ENCODE assay signal across 13 cellular contexts in the genomic region with DNA sequence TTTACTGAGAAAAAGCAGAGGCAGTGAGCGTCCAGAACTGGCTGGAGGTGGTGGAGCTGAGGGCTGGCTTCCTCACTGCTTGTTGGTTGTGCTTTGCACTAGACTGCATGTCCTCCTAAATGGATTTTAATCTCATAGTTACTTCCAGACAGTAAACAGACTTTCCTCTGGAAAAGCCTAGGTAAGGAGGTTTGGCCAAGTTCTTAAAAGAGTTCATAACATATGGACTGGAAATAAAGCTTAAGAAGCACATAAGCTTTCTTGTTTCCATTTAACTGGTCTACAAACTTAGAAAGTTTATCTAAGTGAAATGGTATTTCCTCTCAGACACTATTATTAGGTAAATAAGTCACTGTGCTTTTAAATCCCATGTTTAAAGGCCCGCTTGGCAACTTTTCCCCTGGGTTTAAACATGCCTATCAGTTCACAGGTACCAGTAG. TPM values are rescaled to one million over a fixed set of nuclear protein-coding genes. Genes with fewer than 3 reads are reported as not detected.
DNase-seq lines count a peak whose midpoint lies in the region; ATAC-seq and TF ChIP-seq lines count a peak whose summit lies in the region.
"Had no signal": no experiment of that assay in that cellular context is flagged by ENCODE, and none has a peak within 500 bp of the region (broad histone marks: within the 10 kb centered on the region; RNA-seq: fewer than 3 reads in every experiment).

No MANE protein-coding gene starts in this region.

- ATAC-seq in psoas muscle (peak in 3 of 4 donors; percentile 41 to 67 (median 65)), HG03520 (IDR thresholded peaks at IDR 0.05; ENCODE audit: unreplicated experiment) (no peak), natural killer cell (no peak), HG03159 (IDR thresholded peaks at IDR 0.05; ENCODE audit: unreplicated experiment) (no peak)

- H3K4me3 ChIP-seq in ascending aorta: peak overlapping the region; percentile 13 to 51
- no peak overlapping the region for H3K4me3 ChIP-seq in cardiac muscle cell
- peak overlapping the region; percentile 39 for H3K4me3 ChIP-seq in psoas muscle
- H3K4me3 ChIP-seq: SJCRH30 had no signal

- DNase-seq in EH (ENCODE audit: low read depth) (peak; percentile 66), ascending aorta (ENCODE audit: low spot score in 2 of 2) (peak in 1 of 2 donors; percentile 76), cardiac muscle cell (ENCODE audit: low read depth in 1 of 2, low spot score in 1 of 2) (no peak), psoas muscle (no peak), natural killer cell (no peak)
- DNase-seq in stimulated activated CD4-positive, alpha-beta T cell treated with anti-CD3 and anti-CD28 coated beads, Interleukin-2, amount 100 ng/mL, for 48 hours: no peak
- DNase-seq: activated CD4-positive, alpha-beta T cell treated with anti-CD3 and anti-CD28 coated beads, Interleukin-2, amount 10 ng/mL, durations not matched to agents 24 days and 14 days; endodermal cell; GOT3; NCI-H524; SJCRH30 had no signal

- H3K9me3 Mint-ChIP-seq in natural killer cell: no peaks in the 10 kb centered on the region
- H3K9me3 Mint-ChIP-seq: activated CD4-positive, alpha-beta T cell treated with anti-CD3 and anti-CD28 coated beads, Interleukin-2, amount 10 ng/mL, durations not matched to agents 24 days and 14 days; endodermal cell had no signal

- H3K36me3 Mint-ChIP-seq in natural killer cell: no peaks in the 10 kb centered on the region

- intact Hi-C loops in ascending aorta (cut with DNase I) (loop anchor here (2.0 kb wide), 1 partner anchor 20 kb away; no protein-coding TSS in a partner anchor), psoas muscle (cut with DNase I) (no loop called here), natural killer cell (cut with micrococcal nuclease) (no loop called here)

- no peaks in the 10 kb centered on the region for H3K27me3 Mint-ChIP-seq in natural killer cell (ENCODE audit: low read depth in 2 of 2)
- H3K27me3 Mint-ChIP-seq: activated CD4-positive, alpha-beta T cell treated with anti-CD3 and anti-CD28 coated beads, Interleukin-2, amount 10 ng/mL, durations not matched to agents 24 days and 14 days had no signal

- WGBS in psoas muscle, 3 donors: 37 to 56% (median 43%) methylated on average over 2 of the region's 2 CpGs

- peaks cover 0 to 37% of the 10 kb centered on the region in 2 donors for H3K4me1 ChIP-seq in ascending aorta
- H3K4me1 ChIP-seq in cardiac muscle cell (ENCODE audit: low read depth): peaks cover 8% of the 10 kb centered on the region
- H3K4me1 ChIP-seq in psoas muscle: peaks cover 20% of the 10 kb centered on the region
- H3K4me1 ChIP-seq: SJCRH30 had no signal

- H3K36me3 ChIP-seq in ascending aorta (no peaks in the 10 kb centered on the region), cardiac muscle cell (no peaks in the 10 kb centered on the region), psoas muscle (ENCODE audit: insufficient read depth in 1 of 2, low read depth in 1 of 2) (no peaks in the 10 kb centered on the region)
- H3K36me3 ChIP-seq: SJCRH30 had no signal

- no peak for TF ChIP-seq CTCF in ascending aorta (IDR thresholded peaks at IDR 0.05)
- TF ChIP-seq CTCF in cardiac muscle cell (IDR thresholded peaks at IDR 0.05; ENCODE audit: low read depth, low read length): no peak
- no peak for TF ChIP-seq CTCF in psoas muscle (IDR thresholded peaks at IDR 0.05)
- no peak for TF ChIP-seq CTCF in natural killer cell (IDR thresholded peaks at IDR 0.05)

- peak overlapping the region; percentile 90 to 92 for H3K27ac ChIP-seq in ascending aorta
- H3K27ac ChIP-seq in cardiac muscle cell: peak overlapping the region; percentile 4
- H3K27ac ChIP-seq in psoas muscle: peak overlapping the region; percentile 75
- H3K27ac ChIP-seq: SJCRH30 had no signal

- no peaks in the 10 kb centered on the region for H3K4me1 Mint-ChIP-seq in natural killer cell

- H3K4me3 Mint-ChIP-seq in natural killer cell: no peak overlapping the region
- H3K4me3 Mint-ChIP-seq: activated CD4-positive, alpha-beta T cell treated with anti-CD3 and anti-CD28 coated beads, Interleukin-2, amount 10 ng/mL, durations not matched to agents 24 days and 14 days; endodermal cell had no signal

- H3K27ac Mint-ChIP-seq in natural killer cell: no peak overlapping the region
- H3K27ac Mint-ChIP-seq: activated CD4-positive, alpha-beta T cell treated with anti-CD3 and anti-CD28 coated beads, Interleukin-2, amount 10 ng/mL, durations not matched to agents 24 days and 14 days; endodermal cell had no signal

- no peaks in the 10 kb centered on the region for H3K27me3 ChIP-seq in ascending aorta
- no peaks in the 10 kb centered on the region for H3K27me3 ChIP-seq in cardiac muscle cell
- no peaks in the 10 kb centered on the region for H3K27me3 ChIP-seq in psoas muscle (ENCODE audit: insufficient read depth in 3 of 3, low read length in 2 of 3)
- H3K27me3 ChIP-seq: SJCRH30 had no signal

- H3K9me3 ChIP-seq in ascending aorta: no peaks in the 10 kb centered on the region
- no peaks in the 10 kb centered on the region for H3K9me3 ChIP-seq in cardiac muscle cell (ENCODE audit: low read depth)
- no peaks in the 10 kb centered on the region for H3K9me3 ChIP-seq in psoas muscle
- H3K9me3 ChIP-seq: SJCRH30 had no signal

RNA-seq across cellular contexts. Expression of a gene that starts 2.0 kb away (rescaled TPM):
- total RNA-seq in ascending aorta: 43.5 TPM
- not detected in 2 replicates for total RNA-seq in cardiac muscle cell
- polyA plus RNA-seq in cardiac muscle cell: 0.24 TPM in 1 of 2 replicates, not detected in the other
- total RNA-seq in psoas muscle: 1 to 10 TPM in 3 of 4 donors, under 1 TPM in 1; 0.52 to 5.7 (median 1.4) TPM
- polyA plus RNA-seq in psoas muscle: 1 to 10 TPM in 2 of 3 donors, under 1 TPM in 1; 0.82 to 1.2 (median 1.2) TPM
- not detected for total RNA-seq in natural killer cell
- total RNA-seq: activated CD4-positive, alpha-beta T cell treated with anti-CD3 and anti-CD28 coated beads, Interleukin-2, amount 10 ng/mL, durations not matched to agents 24 days and 14 days; endodermal cell had no signal

RNA-seq across cellular contexts. Expression of a gene that starts 55.4 kb away (rescaled TPM):
- total RNA-seq in ascending aorta (20.1 TPM), cardiac muscle cell (not detected in 2 replicates), psoas muscle (1 to 10 TPM; 1.9 to 7.8 (median 3.2) TPM), natural killer cell (not detected)
- polyA plus RNA-seq in cardiac muscle cell (not detected in 2 replicates), psoas muscle (1 to 10 TPM; 1.2 to 2.7 (median 1.4) TPM)
- total RNA-seq: activated CD4-positive, alpha-beta T cell treated with anti-CD3 and anti-CD28 coated beads, Interleukin-2, amount 10 ng/mL, durations not matched to agents 24 days and 14 days; SJCRH30 had no signal

RNA-seq across cellular contexts. Expression of a gene that starts 56.1 kb away (rescaled TPM):
- total RNA-seq in ascending aorta (36.2 TPM), cardiac muscle cell (not detected in 2 replicates), psoas muscle (1 to 10 TPM in 1 of 4 donors, under 1 TPM in 3; 0.12 to 1.7 (median 0.73) TPM), natural killer cell (not detected)
- polyA plus RNA-seq in cardiac muscle cell (not detected in 2 replicates), psoas muscle (under 1 TPM; 0.45 to 0.98 (median 0.68) TPM)
- total RNA-seq: activated CD4-positive, alpha-beta T cell treated with anti-CD3 and anti-CD28 coated beads, Interleukin-2, amount 10 ng/mL, durations not matched to agents 24 days and 14 days; endodermal cell had no signal

Comparison
In these comparisons a context has a peak if more than half of its experiments do, and no peak if none do; other contexts are left out.
1. H3K27ac ChIP-seq: peak in every context shown above with its lines; median percentile 91 in ascending aorta; 75 in psoas muscle; 4 in cardiac muscle cell.
2. ATAC-seq: peak in psoas muscle (3 of 4); none in HG03520 (single experiment), natural killer cell (0 of 3) and HG03159 (single experiment).
3. RNA of a gene that starts 56.1 kb away (total RNA-seq): 36.2 TPM in ascending aorta (single experiment); 0.12 to 1.7 TPM in psoas muscle, not detected in cardiac muscle cell and not detected in natural killer cell; every median in the first group is over 10 times any median in the second.